ENCODE assay signal across 35 cellular contexts in the genomic region with DNA sequence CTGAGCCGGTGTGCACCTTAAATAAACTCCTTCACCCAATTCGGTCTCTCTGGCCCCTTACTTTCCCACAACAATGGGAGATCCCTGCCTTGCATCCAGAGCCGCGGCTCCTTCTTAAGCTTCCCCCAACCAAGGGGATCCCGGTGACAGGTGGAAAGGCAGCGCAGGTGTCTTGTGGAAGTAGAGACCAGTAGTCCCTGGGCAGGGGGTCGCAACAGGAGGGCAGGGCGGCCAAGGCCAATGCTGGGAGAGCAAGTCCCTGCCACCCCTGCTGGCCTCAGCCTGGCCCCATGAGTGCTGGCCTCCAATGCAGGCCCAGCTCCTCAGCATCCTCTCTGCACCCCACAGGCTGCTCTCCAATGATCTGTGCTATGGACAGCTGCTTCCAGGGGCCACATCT. TPM values are rescaled to one million over a fixed set of nuclear protein-coding genes. Genes with fewer than 3 reads are reported as not detected.
"Had no signal": no experiment of that assay in that cellular context is flagged by ENCODE, and none has a peak within 500 bp of the region (broad histone marks: within the 10 kb centered on the region; RNA-seq: fewer than 3 reads in every experiment).

No MANE protein-coding gene starts in this region.

- H3K4me1 ChIP-seq: left lung, lower lobe of right lung, right atrium auricular region, right lobe of liver, tibial nerve, upper lobe of left lung, vagina had no signal

- H3K27ac ChIP-seq: left lung, lower lobe of right lung, neutrophil, ovary, right atrium auricular region, right lobe of liver, tibial nerve, upper lobe of left lung, vagina had no signal

- H3K27me3 ChIP-seq: ovary, right atrium auricular region, right lobe of liver, tibial nerve, upper lobe of left lung, vagina had no signal

- H3K4me3 ChIP-seq: left lung, lower lobe of right lung, ovary, right atrium auricular region, right lobe of liver, smooth muscle cell, tibial nerve, upper lobe of left lung, vagina had no signal

- H3K27ac Mint-ChIP-seq: mesothelial cell of epicardium; natural killer cell treated with Interleukin-12 subunit alpha and Interleukin-12 subunit beta and Interleukin-15 and Interleukin-18, amount 100 ng/mL, for 72 hours; progenitor cell of endocrine pancreas; stimulated activated memory B cell treated with anti-CD40 and anti-IgM and Interleukin-4, amounts not matched to agents 10 μg/mL and 1 μg/mL and 100 μg/mL, for 72 hours; stimulated activated naive CD8-positive, alpha-beta T cell treated with anti-CD3 and anti-CD28 coated beads, Interleukin-15, amount 100 ng/mL, for 72 hours had no signal

- H3K4me3 Mint-ChIP-seq: mesothelial cell of epicardium; naive thymus-derived CD4-positive, alpha-beta T cell; natural killer cell treated with Interleukin-12 subunit alpha and Interleukin-12 subunit beta and Interleukin-15 and Interleukin-18, amount 100 ng/mL, for 72 hours; stimulated activated memory B cell treated with anti-CD40 and anti-IgM and Interleukin-4, amounts not matched to agents 10 μg/mL and 1 μg/mL and 100 μg/mL, for 72 hours; stimulated activated naive CD8-positive, alpha-beta T cell treated with anti-CD3 and anti-CD28 coated beads, Interleukin-15, amount 100 ng/mL, for 72 hours had no signal

- ATAC-seq: left colon; left lung; lower lobe of right lung; naive thymus-derived CD4-positive, alpha-beta T cell; natural killer cell treated with Interleukin-12 subunit alpha and Interleukin-12 subunit beta and Interleukin-15 and Interleukin-18, amount 100 ng/mL, for 72 hours; right lobe of liver; stimulated activated memory B cell treated with anti-CD40 and anti-IgM and Interleukin-4, amounts not matched to agents 10 μg/mL and 1 μg/mL and 100 μg/mL, for 72 hours; stimulated activated naive CD8-positive, alpha-beta T cell treated with anti-CD3 and anti-CD28 coated beads, Interleukin-15, amount 100 ng/mL, for 72 hours had no signal

- H3K36me3 Mint-ChIP-seq: mesothelial cell of epicardium; natural killer cell treated with Interleukin-12 subunit alpha and Interleukin-12 subunit beta and Interleukin-15 and Interleukin-18, amount 100 ng/mL, for 72 hours had no signal

- DNase-seq: hippocampal formation; kidney glomerular epithelial cell; left colon; left lung; lower lobe of right lung; mammary epithelial cell; mesendoderm; naive thymus-derived CD4-positive, alpha-beta T cell; occipital lobe; ovary; right lobe of liver; stimulated activated CD4-positive, alpha-beta T cell treated with anti-CD3 and anti-CD28 coated beads, Interleukin-1b, Interleukin-23, amount 100 ng/mL, for 48 hours; stimulated activated CD4-positive, alpha-beta T cell treated with anti-CD3 and anti-CD28 coated beads, Interleukin-2, amount 100 ng/mL, for 48 hours; stimulated activated CD4-positive, alpha-beta T cell treated with anti-CD3 and anti-CD28 coated beads, Interleukin-4, amount 100 ng/mL, for 4 hours; stimulated activated CD8-positive, alpha-beta memory T cell treated with anti-CD3 and anti-CD28 coated beads, Interleukin-4, amount 100 ng/mL, for 48 hours; stimulated activated naive CD4-positive, alpha-beta T cell treated with Interleukin-2 at 50 U/mL for 16 hours; stimulated activated naive CD8-positive, alpha-beta T cell treated with anti-CD3 and anti-CD28 coated beads, Interleukin-15, amount 100 ng/mL, for 72 hours; substantia nigra had no signal

- H3K4me1 Mint-ChIP-seq: mesothelial cell of epicardium; naive thymus-derived CD4-positive, alpha-beta T cell; stimulated activated memory B cell treated with anti-CD40 and anti-IgM and Interleukin-4, amounts not matched to agents 10 μg/mL and 1 μg/mL and 100 μg/mL, for 72 hours; stimulated activated naive CD8-positive, alpha-beta T cell treated with anti-CD3 and anti-CD28 coated beads, Interleukin-15, amount 100 ng/mL, for 72 hours had no signal

- H3K4me2 ChIP-seq: smooth muscle cell had no signal

- H3K36me3 ChIP-seq: left lung, lower lobe of right lung, neutrophil, ovary, right atrium auricular region, right lobe of liver, tibial nerve, upper lobe of left lung, vagina had no signal

- H3K9me3 ChIP-seq: left lung, lower lobe of right lung, neutrophil, ovary, right atrium auricular region, right lobe of liver, tibial nerve, upper lobe of left lung, vagina had no signal

- H3K9me3 Mint-ChIP-seq: natural killer cell treated with Interleukin-12 subunit alpha and Interleukin-12 subunit beta and Interleukin-15 and Interleukin-18, amount 100 ng/mL, for 72 hours had no signal

RNA-seq across cellular contexts. Expression of gene SYT12, which starts 7.9 kb away (rescaled TPM):
- total RNA-seq: lower lobe of right lung; naive thymus-derived CD4-positive, alpha-beta T cell; pulmonary artery endothelial cell; skeletal muscle tissue had no signal

RNA-seq across cellular contexts. Expression of gene C11orf86, which starts 39.9 kb away (rescaled TPM):
- total RNA-seq: left lung; liver; lower lobe of right lung; mammary epithelial cell; mesothelial cell of epicardium; mononuclear cell; naive thymus-derived CD4-positive, alpha-beta T cell; natural killer cell treated with Interleukin-12 subunit alpha and Interleukin-12 subunit beta and Interleukin-15 and Interleukin-18, amount 100 ng/mL, for 72 hours; occipital lobe; progenitor cell of endocrine pancreas; pulmonary artery endothelial cell; renal cortical epithelial cell; right atrium auricular region; right lobe of liver; skeletal muscle tissue; smooth muscle cell; temporal lobe; tibial nerve; upper lobe of left lung; urinary bladder; vagina had no signal

RNA-seq across cellular contexts. Expression of gene RHOD, which starts 41.6 kb away (rescaled TPM):
- total RNA-seq: natural killer cell treated with Interleukin-12 subunit alpha and Interleukin-12 subunit beta and Interleukin-15 and Interleukin-18, amount 100 ng/mL, for 72 hours; occipital lobe had no signal
